In the genomic region with DNA sequence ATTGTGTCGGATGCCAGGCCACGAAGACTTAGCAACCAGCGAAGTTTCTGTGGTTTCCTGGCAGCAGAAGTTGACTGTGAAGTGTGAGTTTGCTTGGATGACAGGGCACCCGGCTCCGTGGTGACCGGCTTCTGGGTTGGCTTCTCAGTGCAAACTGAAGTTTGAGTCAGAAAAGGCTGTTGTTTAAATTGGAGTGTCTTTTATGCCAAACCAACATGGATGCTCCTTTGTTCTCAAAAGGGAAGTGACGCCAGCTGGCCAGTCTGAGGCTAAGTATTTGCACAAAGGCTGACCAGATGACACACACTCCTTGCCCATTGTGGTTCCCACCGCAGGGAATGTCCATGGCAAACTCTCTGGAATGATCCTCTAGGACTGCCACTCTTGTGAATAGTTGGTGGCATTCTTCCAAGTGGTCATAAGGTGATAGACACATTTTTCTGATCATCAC, we compare ENCODE assay signal across 10 cellular contexts.
DNase-seq lines count a peak whose midpoint lies in the region.
"Had no signal": no experiment of that assay in that cellular context is flagged by ENCODE, and none has a peak within 500 bp of the region (broad histone marks: within the 10 kb centered on the region; RNA-seq: fewer than 3 reads in every experiment).

No MANE protein-coding gene starts in this region.

- peak; percentile 4 for DNase-seq in GDM1 (lab: John Stamatoyannopoulos, UW)
- peak; percentile 4 for DNase-seq in NCI-H2029 treated with DMSO at 0.1 percent for 48 hours (lab: John Stamatoyannopoulos, UW)
- DNase-seq in dermis blood vessel endothelial cell = peak; percentile 64
- DNase-seq in occipital lobe (lab: John Stamatoyannopoulos, UW) = peak; percentile 36
- DNase-seq in SHP77 treated with DMSO at 0.1 percent for 48 hours (lab: John Stamatoyannopoulos, UW) = no peak
- no peak for DNase-seq in HT-29 (ENCODE audit: low spot score)
- no peak for DNase-seq in islet precursor cell
- DNase-seq: activated CD4-positive, alpha-beta T cell treated with anti-CD3 and anti-CD28 coated beads, Interleukin-2, amount 50 U/mL, for 4 hours; activated naive CD8-positive, alpha-beta T cell treated with anti-CD3 and anti-CD28 coated beads for 36 hours; T-cell had no signal

Comparison
In these comparisons a context has a peak if more than half of its experiments do, and no peak if none do; other contexts are left out.
1. DNase-seq: peak in GDM1 (single experiment), NCI-H2029 treated with DMSO at 0.1 percent for 48 hours (single experiment), dermis blood vessel endothelial cell (single experiment) and occipital lobe (single experiment); none in SHP77 treated with DMSO at 0.1 percent for 48 hours (single experiment), HT-29 (single experiment) and islet precursor cell (single experiment).